15 cellular contexts compared by ENCODE assay signal in the genomic region with DNA sequence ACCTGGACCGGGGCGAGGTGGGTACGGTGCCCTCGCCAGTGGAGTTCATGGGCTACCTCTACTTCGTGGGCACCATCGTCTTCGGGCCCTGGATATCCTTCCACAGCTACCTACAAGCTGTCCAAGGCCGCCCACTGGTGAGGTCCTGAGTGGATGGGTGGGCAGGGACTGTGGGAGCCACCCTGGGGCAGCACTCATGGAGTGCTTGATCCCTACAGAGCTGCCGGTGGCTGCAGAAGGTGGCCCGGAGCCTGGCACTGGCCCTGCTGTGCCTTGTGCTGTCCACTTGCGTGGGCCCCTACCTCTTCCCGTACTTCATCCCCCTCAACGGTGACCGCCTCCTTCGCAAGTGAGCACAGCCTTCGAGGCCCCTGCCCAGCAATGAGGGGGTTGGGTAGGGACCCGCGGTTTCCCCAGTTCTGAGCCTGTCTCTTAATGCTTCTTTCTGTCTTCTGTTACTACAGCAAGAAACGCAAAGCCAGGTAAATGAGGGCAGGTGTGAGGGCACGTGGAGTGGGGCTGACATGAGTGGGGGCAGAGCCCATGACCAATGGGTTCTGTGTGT. TPM values are rescaled to one million over a fixed set of nuclear protein-coding genes. Genes with fewer than 3 reads are reported as not detected.
A peak's percentile ranks its signal among the peaks of the same experiment; 100 is the strongest.
DNase-seq lines count a peak whose midpoint lies in the region; ATAC-seq and TF ChIP-seq lines count a peak whose summit lies in the region.
"Had no signal": no experiment of that assay in that cellular context is flagged by ENCODE, and none has a peak within 500 bp of the region (broad histone marks: within the 10 kb centered on the region; RNA-seq: fewer than 3 reads in every experiment).

No MANE protein-coding gene starts in this region.

- no peak overlapping the region for H2BK20ac ChIP-seq in IMR-90 (ENCODE audit: low read depth, low read length)

- no peak overlapping the region for H4K8ac ChIP-seq in IMR-90 (ENCODE audit: low read depth in 2 of 2, low read length in 2 of 2)
- H4K8ac ChIP-seq in neuronal stem cell (ENCODE audit: low read depth, low read length): peak overlapping the region; percentile 43

- H4K20me1 ChIP-seq in IMR-90 (ENCODE audit: insufficient read depth, low read length): no peaks in the 10 kb centered on the region

- no peak overlapping the region for H2BK12ac ChIP-seq in neuronal stem cell (ENCODE audit: low read length)

- TF ChIP-seq CTCF in Caco-2 (IDR thresholded peaks at IDR 0.05; ENCODE audit: insufficient read depth in 1 of 2, low read depth in 1 of 2, low read length in 1 of 2, severe bottlenecking in 1 of 2, unreplicated experiment in 1 of 2) (no peak), IMR-90 (conservative IDR thresholded peaks at IDR 0.05; ENCODE audit: low read depth, low read length) (no peak), mesothelial cell of epicardium (IDR thresholded peaks at IDR 0.05; ENCODE audit: unreplicated experiment) (no peak), A673 (conservative IDR thresholded peaks at IDR 0.05; ENCODE audit: low read depth, low read length) (no peak)

- dilution Hi-C loops in IMR-90 (cut with HindIII; ENCODE audit: low sequenced_read_pairs, unreplicated experiment): no loop called here

- H3K18ac ChIP-seq in IMR-90 (ENCODE audit: low read depth, low read length): no peak overlapping the region
- no peak overlapping the region for H3K18ac ChIP-seq in neuronal stem cell (ENCODE audit: low read length)

- H3K36me3 ChIP-seq in Caco-2 (ENCODE audit: control insufficient read depth, insufficient read depth, low read length) (no peaks in the 10 kb centered on the region), IMR-90 (ENCODE audit: control insufficient read depth, insufficient read depth, low read length) (peaks cover 3% of the 10 kb centered on the region), neuronal stem cell (replicated peaks in 1 of 2; ENCODE audit: control insufficient read depth in 2 of 2, insufficient read depth in 2 of 2, low read length in 2 of 2) (peaks cover 1 to 3% of the 10 kb centered on the region in 2 donors), A673 (ENCODE audit: insufficient read depth, low read length, poor library complexity, severe bottlenecking) (no peaks in the 10 kb centered on the region)
- H3K36me3 ChIP-seq: BE2C had no signal

- H3K4me1 Mint-ChIP-seq in Caco-2 (ENCODE audit: low read depth, unreplicated experiment) (no peaks in the 10 kb centered on the region), mesothelial cell of epicardium (peaks cover 6% of the 10 kb centered on the region)
- peaks cover 26% of the 10 kb centered on the region in 2 donors for H3K4me1 Mint-ChIP-seq in effector memory CD8-positive, alpha-beta T cell (ENCODE audit: low read depth in 2 of 2)

- no peak overlapping the region for H2AK5ac ChIP-seq in IMR-90 (ENCODE audit: low read depth, low read length)
- H2AK5ac ChIP-seq in neuronal stem cell (ENCODE audit: low read depth, low read length): no peak overlapping the region

- TF ChIP-seq POLR2A in IMR-90 (IDR thresholded peaks at IDR 0.05; ENCODE audit: low read depth, low read length): no peak

- H3K4me2 ChIP-seq in IMR-90 (ENCODE audit: low read depth, low read length) (no peak overlapping the region), neuronal stem cell (ENCODE audit: insufficient read depth, low read length, poor library complexity, severe bottlenecking) (no peak overlapping the region)

- H3K56ac ChIP-seq in IMR-90 (ENCODE audit: extremely low read depth, insufficient read depth, low read length): no peak overlapping the region

- H3K4me3 ChIP-seq in Caco-2 (ENCODE audit: low read depth, low read length): no peak overlapping the region
- no peak overlapping the region for H3K4me3 ChIP-seq in IMR-90 (ENCODE audit: insufficient read depth, low read depth, low read length)
- H3K4me3 ChIP-seq in neuronal stem cell (ENCODE audit: low read length in 2 of 2): no peak overlapping the region
- no peak overlapping the region for H3K4me3 ChIP-seq in A673 (ENCODE audit: low read depth, low read length, poor library complexity, severe bottlenecking)
- H3K4me3 ChIP-seq: HAP-1 had no signal

- H2BK15ac ChIP-seq in IMR-90 (ENCODE audit: low read depth, low read length): no peak overlapping the region
- no peak overlapping the region for H2BK15ac ChIP-seq in neuronal stem cell (ENCODE audit: low read length)

- no peak overlapping the region for H4K5ac ChIP-seq in IMR-90 (ENCODE audit: low read depth, low read length)

- ATAC-seq in IMR-90 (ENCODE audit: low read depth): no peak
- no peak for ATAC-seq in effector memory CD8-positive, alpha-beta T cell (replicated peaks)

- no peaks in the 10 kb centered on the region for H3K9me1 ChIP-seq in IMR-90 (ENCODE audit: insufficient read depth, low read length)

- H2BK120ac ChIP-seq in IMR-90 (ENCODE audit: low read depth, low read length): no peak overlapping the region
- no peak overlapping the region for H2BK120ac ChIP-seq in neuronal stem cell (ENCODE audit: low read depth, low read length)

- H3K27me3 Mint-ChIP-seq in Caco-2 (ENCODE audit: insufficient read depth, unreplicated experiment) (no peaks in the 10 kb centered on the region), mesothelial cell of epicardium (ENCODE audit: low read depth) (no peaks in the 10 kb centered on the region)
- no peaks in the 10 kb centered on the region for H3K27me3 Mint-ChIP-seq in effector memory CD8-positive, alpha-beta T cell
- H3K27me3 Mint-ChIP-seq: CD4-positive, alpha-beta memory T cell had no signal

- no peak for TF ChIP-seq RAD21 in IMR-90 (IDR thresholded peaks at IDR 0.05; ENCODE audit: low read length)

- H2AK9ac ChIP-seq in IMR-90 (replicated peaks; ENCODE audit: low read depth, low read length, poor library complexity): peak overlapping the region; percentile 32

- H3K36me3 Mint-ChIP-seq in Caco-2 (ENCODE audit: insufficient read depth, unreplicated experiment) (peaks cover 9% of the 10 kb centered on the region), mesothelial cell of epicardium (peaks cover 9% of the 10 kb centered on the region)
- H3K36me3 Mint-ChIP-seq in effector memory CD8-positive, alpha-beta T cell (ENCODE audit: insufficient read depth): peaks cover 15% of the 10 kb centered on the region

- H3K27me3 ChIP-seq in Caco-2 (replicated peaks; ENCODE audit: control insufficient read depth, insufficient read depth, low read length) (no peaks in the 10 kb centered on the region), IMR-90 (ENCODE audit: control insufficient read depth, insufficient read depth, low read length) (no peaks in the 10 kb centered on the region), neuronal stem cell (ENCODE audit: control insufficient read depth in 3 of 3, insufficient read depth in 3 of 3, low read depth in 1 of 3, low read length in 3 of 3) (no peaks in the 10 kb centered on the region), A673 (replicated peaks; ENCODE audit: insufficient read depth, low read depth, low read length, poor library complexity) (no peaks in the 10 kb centered on the region)
- H3K27me3 ChIP-seq: BE2C had no signal

- peak overlapping the region; percentile 16 for H3K27ac Mint-ChIP-seq in Caco-2 (ENCODE audit: unreplicated experiment)
- H3K27ac Mint-ChIP-seq in effector memory CD8-positive, alpha-beta T cell: peak overlapping the region; percentile 39 to 46
- H3K27ac Mint-ChIP-seq in mesothelial cell of epicardium: no peak overlapping the region

- H3K4ac ChIP-seq in IMR-90 (ENCODE audit: low read depth, low read length): no peak overlapping the region
- no peak overlapping the region for H3K4ac ChIP-seq in neuronal stem cell (ENCODE audit: low read length)

- BruUV-seq in Caco-2 (replicated peaks; lab: Mats Ljungman, UMichigan): no TSS peak
- no TSS peak for BruUV-seq in IMR-90 (replicated peaks; lab: Mats Ljungman, UMichigan)
- no TSS peak for BruUV-seq in A673 (replicated peaks; lab: Mats Ljungman, UMichigan)

- no peak overlapping the region for H3K4me3 Mint-ChIP-seq in Caco-2 (ENCODE audit: unreplicated experiment)
- H3K4me3 Mint-ChIP-seq in effector memory CD8-positive, alpha-beta T cell: no peak overlapping the region
- H3K4me3 Mint-ChIP-seq in mesothelial cell of epicardium: no peak overlapping the region
- H3K4me3 Mint-ChIP-seq: CD4-positive, alpha-beta memory T cell had no signal

- intact Hi-C loops in Caco-2 (cut with micrococcal nuclease; ENCODE audit: unreplicated experiment) (no loop called here), IMR-90 (cut with micrococcal nuclease) (no loop called here), A673 (cut with micrococcal nuclease; ENCODE audit: unreplicated experiment) (no loop called here)

- DNase-seq in Caco-2 (no peak), IMR-90 (no peak), neuronal stem cell (ENCODE audit: low spot score) (no peak), mesothelial cell of epicardium (ENCODE audit: low spot score in 2 of 2, unreplicated experiment in 2 of 2) (no peak), A673 (ENCODE audit: low spot score) (no peak), SKM-1 (lab: John Stamatoyannopoulos, UW; ENCODE audit: unreplicated experiment) (no peak)
- DNase-seq in effector memory CD8-positive, alpha-beta T cell: no peak
- DNase-seq: BE2C; CD4-positive, alpha-beta memory T cell; DMS153; DMS79 treated with DMSO at 0.1 percent for 48 hours; EL had no signal

- no peak overlapping the region for H3K14ac ChIP-seq in IMR-90 (replicated peaks; ENCODE audit: low read depth, low read length)
- H3K14ac ChIP-seq in neuronal stem cell (ENCODE audit: low read length): no peak overlapping the region

- POLR2A ChIA-PET in Caco-2 (lab: Charles Lee) (no interaction called here), IMR-90 (lab: Charles Lee; ENCODE audit: unreplicated experiment) (no interaction called here), A673 (lab: Charles Lee; ENCODE audit: low non-redundant PET) (interaction anchor here (0.6 kb wide), 1 partner anchor 8 kb away, joined by 5 read pairs; no protein-coding TSS in a partner anchor)

- in situ Hi-C loops in IMR-90 (cut with MboI; ENCODE audit: low sequenced_read_pairs): no loop called here

- H3K9me3 ChIP-seq in Caco-2: no peaks in the 10 kb centered on the region
- no peaks in the 10 kb centered on the region; the same call in 1 of the 2 replicates for H3K9me3 ChIP-seq in IMR-90 (ENCODE audit: control insufficient read depth, insufficient read depth, low read length)
- H3K9me3 ChIP-seq in neuronal stem cell (replicated peaks in 1 of 2; ENCODE audit: control insufficient read depth in 2 of 2, insufficient read depth in 1 of 2, low read depth in 1 of 2, low read length in 2 of 2): no peaks in the 10 kb centered on the region
- no peaks in the 10 kb centered on the region for H3K9me3 ChIP-seq in A673 (ENCODE audit: low read depth, low read length, poor library complexity, severe bottlenecking)
- H3K9me3 ChIP-seq: BE2C, HAP-1 had no signal

- no peak overlapping the region for H3K27ac ChIP-seq in IMR-90 (ENCODE audit: insufficient read depth, low read length)
- H3K27ac ChIP-seq in neuronal stem cell (replicated peaks; ENCODE audit: low read length): no peak overlapping the region
- H3K27ac ChIP-seq in A673 (ENCODE audit: low read depth, low read length, poor library complexity, severe bottlenecking): no peak overlapping the region
- H3K27ac ChIP-seq: C4-2B had no signal

- 100% methylated on average over 1 of the region's 20 CpGs; no CpG with 5 or more reads in 1 of the 2 experiments for WGBS in IMR-90 (ENCODE audit: extremely low coverage in 2 of 2, insufficient read length in 1 of 2), 2 experiments
- no CpG with 5 or more reads among the region's 20 CpGs for WGBS in neuronal stem cell (ENCODE audit: extremely low coverage in 2 of 2, insufficient read length in 2 of 2, insufficient replicate concordance in 1 of 2), 2 donors

- H4K91ac ChIP-seq in IMR-90 (ENCODE audit: insufficient read depth, low read depth, low read length) (no peak overlapping the region), neuronal stem cell (ENCODE audit: low read depth, low read length, poor library complexity) (no peak overlapping the region)

- no peak overlapping the region for H2BK5ac ChIP-seq in IMR-90 (ENCODE audit: low read depth, low read length, poor library complexity, severe bottlenecking)
- no peak overlapping the region for H2BK5ac ChIP-seq in neuronal stem cell (ENCODE audit: low read length)

- no peaks in the 10 kb centered on the region for H3K4me1 ChIP-seq in Caco-2
- no peaks in the 10 kb centered on the region for H3K4me1 ChIP-seq in IMR-90 (ENCODE audit: control insufficient read depth, insufficient read depth, low read length)
- peaks cover 0 to under 1% of the 10 kb centered on the region in 2 donors for H3K4me1 ChIP-seq in neuronal stem cell (ENCODE audit: control insufficient read depth in 2 of 2, insufficient read depth in 1 of 2, low read depth in 1 of 2, low read length in 2 of 2)
- H3K4me1 ChIP-seq in A673 (ENCODE audit: insufficient read depth, low read length, poor library complexity, severe bottlenecking): no peaks in the 10 kb centered on the region

- H2AFZ ChIP-seq in IMR-90 (replicated peaks; ENCODE audit: low read length, poor library complexity) (no peak overlapping the region), neuronal stem cell (ENCODE audit: low read length) (no peak overlapping the region)

- H3K79me1 ChIP-seq in IMR-90 (ENCODE audit: low read depth in 1 of 2, low read length in 2 of 2) (peaks cover 6 to 12% of the 10 kb centered on the region in 2 experiments; a peak in 3 of 4 replicates), neuronal stem cell (ENCODE audit: low read depth, low read length) (no peaks in the 10 kb centered on the region)

- no peak overlapping the region for H3K23ac ChIP-seq in IMR-90 (ENCODE audit: low read depth, low read length)
- H3K23ac ChIP-seq in neuronal stem cell (ENCODE audit: low read depth, low read length, poor library complexity): no peak overlapping the region

- H3K9ac ChIP-seq in IMR-90 (ENCODE audit: low read depth, low read length) (no peak overlapping the region), neuronal stem cell (ENCODE audit: low read depth, low read length, poor library complexity) (no peak overlapping the region)

- CTCF ChIA-PET in Caco-2 (lab: Charles Lee): no interaction called here
- CTCF ChIA-PET in IMR-90 (lab: Yijun Ruan, JAX): no interaction called here
- CTCF ChIA-PET in A673 (lab: Charles Lee): no interaction called here

- H3K9me3 Mint-ChIP-seq in Caco-2 (ENCODE audit: unreplicated experiment): no peaks in the 10 kb centered on the region
- H3K9me3 Mint-ChIP-seq in effector memory CD8-positive, alpha-beta T cell: no peaks in the 10 kb centered on the region
- peaks cover 17% of the 10 kb centered on the region for H3K9me3 Mint-ChIP-seq in mesothelial cell of epicardium

RNA-seq across cellular contexts. Expression of a gene that starts 3.7 kb away (rescaled TPM):
- total RNA-seq in Caco-2 (2022): 3.2 and 4.6 TPM in 2 replicates
- total RNA-seq in IMR-90 (2012; rRNA removed): 3.3 and 4.1 TPM in 2 replicates
- 10.1 and 11.6 TPM in 2 replicates for polyA plus RNA-seq in IMR-90 (2012; rRNA removed)
- polyA plus RNA-seq in IMR-90 (2012; cell fraction: cytosol; rRNA removed): 16.1 and 17.2 TPM in 2 replicates
- polyA plus RNA-seq in IMR-90 (2012; cell fraction: nucleus; rRNA removed; ENCODE audit: low replicate concordance): 12.9 and 36.2 TPM in 2 replicates
- polyA plus RNA-seq in neuronal stem cell (2013, experiment 1 of 2): 12.1 TPM
- polyA plus RNA-seq in neuronal stem cell (2013, experiment 2 of 2): 11.9 TPM
- 9.7 to 11.0 TPM (median 10.1 TPM) in 3 replicates for total RNA-seq in mesothelial cell of epicardium
- total RNA-seq in A673 (2021): 10.3 and 11.9 TPM in 2 replicates

RNA-seq across cellular contexts. Expression of a gene that starts 9.2 kb away (rescaled TPM):
- total RNA-seq in Caco-2 (2022) (141 and 154 TPM in 2 replicates), IMR-90 (2012; rRNA removed) (66.7 and 78.9 TPM in 2 replicates), mesothelial cell of epicardium (48.9 to 52.2 TPM (median 50.2 TPM) in 3 replicates), A673 (2021) (152 and 155 TPM in 2 replicates)
- polyA plus RNA-seq in IMR-90 (2012; rRNA removed): 39.4 and 43.2 TPM in 2 replicates
- 41.8 and 48.6 TPM in 2 replicates for polyA plus RNA-seq in IMR-90 (2012; cell fraction: cytosol; rRNA removed)
- 24.3 and 62.6 TPM in 2 replicates for polyA plus RNA-seq in IMR-90 (2012; cell fraction: nucleus; rRNA removed; ENCODE audit: low replicate concordance)
- 106 TPM for polyA plus RNA-seq in neuronal stem cell (2013, experiment 1 of 2)
- polyA plus RNA-seq in neuronal stem cell (2013, experiment 2 of 2): 101 TPM

RNA-seq across cellular contexts. Expression of a gene that starts 27.1 kb away (rescaled TPM):
- 9.3 and 11.1 TPM in 2 replicates for total RNA-seq in Caco-2 (2022)
- 8.3 and 11.3 TPM in 2 replicates for total RNA-seq in IMR-90 (2012; rRNA removed)
- 15.9 and 18.2 TPM in 2 replicates for polyA plus RNA-seq in IMR-90 (2012; rRNA removed)
- polyA plus RNA-seq in IMR-90 (2012; cell fraction: cytosol; rRNA removed): 18.8 and 23.9 TPM in 2 replicates
- 17.2 and 33.1 TPM in 2 replicates for polyA plus RNA-seq in IMR-90 (2012; cell fraction: nucleus; rRNA removed; ENCODE audit: low replicate concordance)
- polyA plus RNA-seq in neuronal stem cell (2013, experiment 1 of 2): 5.8 TPM
- polyA plus RNA-seq in neuronal stem cell (2013, experiment 2 of 2): 5.4 TPM
- total RNA-seq in mesothelial cell of epicardium: 13.9 to 15.4 TPM (median 15.3 TPM) in 3 replicates
- total RNA-seq in A673 (2021): 10.8 and 15.0 TPM in 2 replicates

RNA-seq across cellular contexts. Expression of a gene that starts 36.5 kb away (rescaled TPM):
- total RNA-seq in Caco-2 (2022) (41.1 and 41.6 TPM in 2 replicates), IMR-90 (2012; rRNA removed) (54.2 and 59.9 TPM in 2 replicates), mesothelial cell of epicardium (37.5 to 42.2 TPM (median 42.1 TPM) in 3 replicates), A673 (2021) (58.3 and 61.3 TPM in 2 replicates)
- 50.8 and 60.0 TPM in 2 replicates for polyA plus RNA-seq in IMR-90 (2012; rRNA removed)
- polyA plus RNA-seq in IMR-90 (2012; cell fraction: cytosol; rRNA removed): 35.2 and 50.8 TPM in 2 replicates
- polyA plus RNA-seq in IMR-90 (2012; cell fraction: nucleus; rRNA removed; ENCODE audit: low replicate concordance): 80.0 and 116 TPM in 2 replicates
- polyA plus RNA-seq in neuronal stem cell (2013, experiment 1 of 2): 30.5 TPM
- polyA plus RNA-seq in neuronal stem cell (2013, experiment 2 of 2): 30.8 TPM

RNA-seq across cellular contexts. Expression of a gene that starts 42.4 kb away (rescaled TPM):
- 0.95 TPM in 1 of 2 replicates, not detected in the other for total RNA-seq in Caco-2 (2022)
- total RNA-seq in IMR-90 (2012; rRNA removed): 12.2 and 12.8 TPM in 2 replicates
- 20.0 and 20.4 TPM in 2 replicates for polyA plus RNA-seq in IMR-90 (2012; rRNA removed)
- 12.7 and 26.2 TPM in 2 replicates for polyA plus RNA-seq in IMR-90 (2012; cell fraction: cytosol; rRNA removed)
- polyA plus RNA-seq in IMR-90 (2012; cell fraction: nucleus; rRNA removed; ENCODE audit: low replicate concordance): 22.6 and 42.7 TPM in 2 replicates
- polyA plus RNA-seq in neuronal stem cell (2013, experiment 1 of 2): 3.7 TPM
- 4.0 TPM for polyA plus RNA-seq in neuronal stem cell (2013, experiment 2 of 2)
- total RNA-seq in mesothelial cell of epicardium: 9.0 to 10.1 TPM (median 9.6 TPM) in 3 replicates
- total RNA-seq in A673 (2021): 98.9 and 112 TPM in 2 replicates
- total RNA-seq: HT1080 had no signal
